26 cellular contexts compared by ENCODE assay signal in the genomic region with DNA sequence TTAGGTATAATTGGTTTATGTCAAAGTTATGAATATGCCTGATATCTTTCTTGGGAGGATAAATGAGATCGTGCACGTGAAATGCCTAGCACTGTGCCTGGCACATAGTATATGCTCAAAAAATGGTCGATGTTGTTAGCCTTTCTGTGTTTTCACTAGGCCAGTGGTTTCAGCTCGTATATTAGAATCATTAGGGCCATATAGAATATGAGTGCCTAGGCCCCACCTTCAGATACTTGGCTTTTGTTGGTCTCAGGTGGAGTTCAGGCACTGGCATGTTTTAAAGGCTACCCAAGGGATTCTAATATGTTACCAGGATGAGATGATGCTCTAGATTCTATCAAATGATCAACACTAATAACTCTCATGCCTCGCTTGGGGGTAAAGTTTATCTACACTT.
"Had no signal": no experiment of that assay in that cellular context is flagged by ENCODE, and none has a peak within 500 bp of the region (broad histone marks: within the 10 kb centered on the region; RNA-seq: fewer than 3 reads in every experiment).

No MANE protein-coding gene starts in this region.

- H3K36me3 ChIP-seq: ovary, prostate gland, sigmoid colon, uterus had no signal

- H3K4me3 ChIP-seq: left lung, lower lobe of right lung, mucosa of descending colon, ovary, prostate gland, sigmoid colon, spleen, tibial nerve, uterus had no signal

- H3K27ac Mint-ChIP-seq: memory B cell; naive thymus-derived CD4-positive, alpha-beta T cell; stimulated activated effector memory CD8-positive, alpha-beta T cell treated with anti-CD3 and anti-CD28 coated beads, Interleukin-12 subunit alpha, Interleukin-12 subunit beta, amount 100 ng/mL, for 72 hours; stimulated activated naive CD8-positive, alpha-beta T cell treated with anti-CD3 and anti-CD28 coated beads, Interleukin-15, amount 100 ng/mL, for 72 hours; type B pancreatic cell had no signal

- H3K4me3 Mint-ChIP-seq: immature natural killer cell; memory B cell; naive thymus-derived CD4-positive, alpha-beta T cell; stimulated activated effector memory CD8-positive, alpha-beta T cell treated with anti-CD3 and anti-CD28 coated beads, Interleukin-12 subunit alpha, Interleukin-12 subunit beta, amount 100 ng/mL, for 72 hours; stimulated activated naive CD8-positive, alpha-beta T cell treated with anti-CD3 and anti-CD28 coated beads, Interleukin-15, amount 100 ng/mL, for 72 hours; type B pancreatic cell had no signal

- DNase-seq: hypothalamus; immature natural killer cell; kidney; left colon; left lung; lower lobe of right lung; midbrain; mucosa of descending colon; naive thymus-derived CD4-positive, alpha-beta T cell; ovary; retina; right cardiac atrium; sigmoid colon; small intestine; spleen; stimulated activated CD4-positive, alpha-beta T cell treated with anti-CD3 and anti-CD28 coated beads, Interleukin-4, amount 100 ng/mL, for 24 hours; stimulated activated naive CD4-positive, alpha-beta T cell; stimulated activated naive CD8-positive, alpha-beta T cell treated with anti-CD3 and anti-CD28 coated beads, Interleukin-15, amount 100 ng/mL, for 72 hours; substantia nigra; uterus had no signal

- H3K4me1 ChIP-seq: left lung, prostate gland had no signal

- H3K27me3 Mint-ChIP-seq: memory B cell; naive thymus-derived CD4-positive, alpha-beta T cell; natural killer cell treated with Interleukin-12 subunit alpha and Interleukin-12 subunit beta and Interleukin-15 and Interleukin-18, amount 100 ng/mL, for 72 hours; stimulated activated naive CD8-positive, alpha-beta T cell treated with anti-CD3 and anti-CD28 coated beads, Interleukin-15, amount 100 ng/mL, for 72 hours; type B pancreatic cell had no signal

- H3K9me3 ChIP-seq: left lung, lower lobe of right lung, mucosa of descending colon, ovary, prostate gland, sigmoid colon, spleen, tibial nerve, uterus had no signal

- H3K9me3 Mint-ChIP-seq: memory B cell; stimulated activated effector memory CD8-positive, alpha-beta T cell treated with anti-CD3 and anti-CD28 coated beads, Interleukin-12 subunit alpha, Interleukin-12 subunit beta, amount 100 ng/mL, for 72 hours; stimulated activated naive CD8-positive, alpha-beta T cell treated with anti-CD3 and anti-CD28 coated beads, Interleukin-15, amount 100 ng/mL, for 72 hours; type B pancreatic cell had no signal

- H3K4me1 Mint-ChIP-seq: memory B cell had no signal

- H3K27me3 ChIP-seq: left lung, ovary, sigmoid colon, spleen, tibial nerve, uterus had no signal

- H3K27ac ChIP-seq: left lung, lower lobe of right lung, ovary, prostate gland, sigmoid colon, spleen, tibial nerve, uterus had no signal

- ATAC-seq: left colon; left lung; lower lobe of right lung; mucosa of descending colon; naive thymus-derived CD4-positive, alpha-beta T cell; natural killer cell treated with Interleukin-12 subunit alpha and Interleukin-12 subunit beta and Interleukin-15 and Interleukin-18, amount 100 ng/mL, for 72 hours; right cardiac atrium; stimulated activated effector memory CD8-positive, alpha-beta T cell treated with anti-CD3 and anti-CD28 coated beads, Interleukin-12 subunit alpha, Interleukin-12 subunit beta, amount 100 ng/mL, for 72 hours; stimulated activated naive CD8-positive, alpha-beta T cell treated with anti-CD3 and anti-CD28 coated beads, Interleukin-15, amount 100 ng/mL, for 72 hours had no signal
